21 cellular contexts compared by ENCODE assay signal in the genomic region with DNA sequence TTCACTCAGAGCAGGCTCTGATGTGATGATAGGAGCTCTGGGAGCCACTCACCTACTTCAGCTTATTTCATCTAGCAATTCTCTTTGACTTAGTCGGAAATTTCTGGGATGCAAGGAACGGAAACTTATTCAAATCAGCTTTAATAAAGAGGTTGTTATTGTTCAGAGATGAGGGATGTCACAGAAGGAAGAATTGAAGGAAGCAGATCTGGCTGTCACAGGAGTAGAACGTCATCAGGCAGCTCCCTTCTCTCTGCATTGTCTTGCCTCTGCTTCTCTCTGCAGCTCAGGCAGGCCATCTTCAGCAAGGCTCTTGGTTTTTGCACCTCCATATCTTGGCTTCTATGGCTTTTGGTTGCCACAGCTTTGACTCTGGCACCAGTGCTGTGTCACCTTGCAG.
"Had no signal": no experiment of that assay in that cellular context is flagged by ENCODE, and none has a peak within 500 bp of the region (broad histone marks: within the 10 kb centered on the region; RNA-seq: fewer than 3 reads in every experiment).

No MANE protein-coding gene starts in this region.

- H3K4me2 ChIP-seq: hepatocyte had no signal

- H3K36me3 ChIP-seq: colonic mucosa, right atrium auricular region, suprapubic skin, thyroid gland, upper lobe of left lung, vagina had no signal

- H3K9me3 ChIP-seq: colonic mucosa, right atrium auricular region, suprapubic skin, thyroid gland, upper lobe of left lung, vagina had no signal

- H3K4me1 ChIP-seq: right atrium auricular region, thyroid gland, vagina had no signal

- H3K27me3 ChIP-seq: colonic mucosa, hepatocyte, right atrium auricular region, suprapubic skin, thyroid gland, upper lobe of left lung, vagina had no signal

- H3K79me2 ChIP-seq: hepatocyte had no signal

- H2AFZ ChIP-seq: hepatocyte had no signal

- H3K9me3 Mint-ChIP-seq: endodermal cell, naive B cell, nephron progenitor cell had no signal

- DNase-seq: colonic mucosa; effector CD4-positive, alpha-beta T cell; endodermal cell; erythroblast; foreskin melanocyte; head of caudate nucleus; kidney; left cardiac atrium; left ventricle myocardium superior; mesendoderm; naive B cell; nephron progenitor cell; small intestine; stimulated activated CD4-positive, alpha-beta T cell treated with anti-CD3 and anti-CD28 coated beads, Interleukin-12 subunit alpha, Interleukin-12 subunit beta, amount 100 ng/mL, for 4 hours; stimulated activated naive CD8-positive, alpha-beta T cell treated with anti-CD3 and anti-CD28 coated beads, Interleukin-15, Interleukin-2, amounts not matched to agents 100 U/mL and 50 U/mL, for 24 hours; thyroid gland; upper lobe of left lung had no signal

- H3K36me3 Mint-ChIP-seq: naive B cell had no signal

- H3K4me1 Mint-ChIP-seq: naive B cell, nephron progenitor cell had no signal

- H3K4me3 Mint-ChIP-seq: endodermal cell, naive B cell, nephron progenitor cell had no signal

- H3K27ac ChIP-seq: colonic mucosa, hepatocyte, right atrium auricular region, suprapubic skin, thyroid gland, upper lobe of left lung, vagina had no signal

- ATAC-seq: left cardiac atrium; left ventricle myocardium superior; stimulated activated naive CD8-positive, alpha-beta T cell treated with anti-CD3 and anti-CD28 coated beads, Interleukin-15, Interleukin-2, amounts not matched to agents 100 U/mL and 50 U/mL, for 24 hours had no signal

- H3K4me3 ChIP-seq: colonic mucosa, hepatocyte, right atrium auricular region, suprapubic skin, thyroid gland, upper lobe of left lung, vagina had no signal

- H3K27ac Mint-ChIP-seq: endodermal cell, naive B cell, nephron progenitor cell had no signal
